8 cellular contexts compared by ENCODE assay signal in the genomic region with DNA sequence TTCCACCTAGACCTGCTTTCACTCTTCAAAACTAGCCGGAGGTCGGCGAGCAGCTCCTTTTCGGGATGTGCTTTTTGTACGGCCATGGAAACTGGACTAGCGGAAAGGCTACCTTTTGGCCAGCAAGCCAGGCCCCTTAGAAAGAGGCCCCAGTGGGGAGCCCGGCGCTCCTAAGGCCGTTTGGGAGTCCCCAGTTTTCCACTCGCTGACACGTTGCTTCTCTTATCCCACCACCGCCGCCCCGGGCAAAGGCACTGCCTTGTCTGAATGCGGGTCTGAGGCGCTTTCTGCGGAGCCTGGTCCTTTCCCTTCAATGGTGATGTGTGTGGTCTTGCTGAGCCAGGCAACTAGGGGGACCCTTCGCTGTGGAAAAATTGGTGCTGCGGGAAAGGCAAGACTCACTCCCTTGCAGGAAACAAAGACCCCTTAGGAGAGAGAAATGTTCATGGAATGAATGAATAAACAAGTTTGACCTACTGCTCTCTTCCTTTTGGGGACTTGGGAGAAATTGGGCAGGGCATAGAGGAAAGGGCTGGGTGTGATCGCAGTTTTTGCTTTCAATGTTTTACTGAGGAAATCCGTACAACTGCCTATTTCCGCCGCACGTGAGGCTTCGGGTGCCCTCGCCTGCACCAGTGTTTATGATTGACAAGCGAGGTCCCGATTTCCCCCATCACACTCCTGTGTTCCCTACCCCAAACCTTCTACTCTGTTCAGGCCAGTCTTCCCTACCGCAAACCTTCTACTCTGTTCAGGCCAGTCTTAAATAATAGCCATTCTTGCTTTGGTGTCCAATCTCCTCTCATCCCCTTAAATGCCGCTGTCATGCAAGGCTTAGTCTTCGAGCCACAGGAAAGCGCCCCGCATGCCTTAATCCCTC. TPM values are rescaled to one million over a fixed set of nuclear protein-coding genes. Genes with fewer than 3 reads are reported as not detected.
DNase-seq lines count a peak whose midpoint lies in the region; FAIRE-seq and TF ChIP-seq lines count a peak whose summit lies in the region.

No MANE protein-coding gene starts in this region.

- H3K4me1 ChIP-seq in H9 (ENCODE audit: insufficient read depth, low read length) (no peaks in the 10 kb centered on the region; the same call in 1 of the 2 replicates), SJSA1 (replicated peaks) (peaks cover 27% of the 10 kb centered on the region), hepatocyte (ENCODE audit: insufficient read depth) (peaks cover 22% of the 10 kb centered on the region)

- H3K36me3 ChIP-seq in SJSA1 (peaks cover 40% of the 10 kb centered on the region), hepatocyte (replicated peaks; ENCODE audit: insufficient read depth, low read depth) (peaks cover 4% of the 10 kb centered on the region)

- H3K4me1 Mint-ChIP-seq in H9 = peaks cover 42 to 43% of the 10 kb centered on the region in 2 experiments

- H2AFZ ChIP-seq in H9 (ENCODE audit: low read length) = peak overlapping the region; percentile 6
- H2AFZ ChIP-seq in hepatocyte = peak overlapping the region; percentile 74

- DNase-seq in AG10803 (ENCODE audit: low read depth) (no peak), H9 (peak; percentile 82), SJSA1 (ENCODE audit: low read depth in 1 of 2, low spot score in 2 of 2) (peak; percentile 83 to 87), hepatocyte (ENCODE audit: low spot score) (peak; percentile 72), putamen (ENCODE audit: low spot score) (peak; percentile 31), NCI-H345 (lab: John Stamatoyannopoulos, UW) (no peak), D721Med (ENCODE audit: insufficient read length, low spot score) (no peak)

- H3K27me3 ChIP-seq in H9 (ENCODE audit: insufficient read depth, low read length) (no peaks in the 10 kb centered on the region), SJSA1 (replicated peaks) (no peaks in the 10 kb centered on the region), hepatocyte (no peaks in the 10 kb centered on the region)

- peaks cover 21% of the 10 kb centered on the region; the same call in 1 of the 2 replicates for H3K79me2 ChIP-seq in H9 (ENCODE audit: insufficient read depth, low read length)
- H3K79me2 ChIP-seq in hepatocyte = peaks cover 48% of the 10 kb centered on the region

- peak overlapping the region; percentile 96 for H3K4me2 ChIP-seq in H9 (ENCODE audit: insufficient read depth, insufficient read length, low read length)
- H3K4me2 ChIP-seq in hepatocyte = peak overlapping the region; percentile 76

- no peak for FAIRE-seq in D721Med (lab: Jason Lieb, UNC)

- peaks cover 6% of the 10 kb centered on the region for H3K27me3 Mint-ChIP-seq in H9 (ENCODE audit: low read depth)

- H3K9me3 ChIP-seq in H9 (ENCODE audit: control insufficient read depth, low read depth, low read length) (no peaks in the 10 kb centered on the region), SJSA1 (replicated peaks) (no peaks in the 10 kb centered on the region), hepatocyte (ENCODE audit: low read depth) (no peaks in the 10 kb centered on the region)

- H3K18ac ChIP-seq in H9 (ENCODE audit: insufficient read length, low read depth, low read length) = no peak overlapping the region

- no peak overlapping the region for H2BK12ac ChIP-seq in H9 (ENCODE audit: insufficient read length, low read depth, low read length)

- no peak overlapping the region for H3K56ac ChIP-seq in H9 (ENCODE audit: insufficient read length, low read depth, low read length)

- H4K8ac ChIP-seq in H9 (replicated peaks; ENCODE audit: insufficient read length, low read depth, low read length) = no peak overlapping the region

- H3K9me2 ChIP-seq in hepatocyte (replicated peaks; ENCODE audit: insufficient read depth) = no peaks in the 10 kb centered on the region

- H2BK5ac ChIP-seq in H9 (ENCODE audit: insufficient read length, low read length) = no peak overlapping the region

- no CpG with 5 or more reads among the region's 33 CpGs for WGBS in H9 (ENCODE audit: extremely low coverage, insufficient read length, low lambda C conversion rate)
- WGBS in hepatocyte (ENCODE audit: low lambda C conversion rate, missing lambda C conversion rate) = 10% methylated on average over 33 of the region's 33 CpGs

- peaks cover 6 to 8% of the 10 kb centered on the region in 2 experiments; a peak in 4 of 5 replicates for H3K9me3 Mint-ChIP-seq in H9

- H2BK120ac ChIP-seq in H9 (ENCODE audit: low read depth, low read length, poor library complexity, severe bottlenecking) = no peak overlapping the region

- TF ChIP-seq CTCF in AG10803 (conservative IDR thresholded peaks at IDR 0.05; ENCODE audit: low read length) (peak; percentile 33), H9 (conservative IDR thresholded peaks at IDR 0.05) (peak; percentile 38; the same call in 2 of the 3 replicates), hepatocyte (IDR thresholded peaks at IDR 0.05; ENCODE audit: poor library complexity) (peak; percentile 25), D721Med (IDR thresholded peaks at IDR 0.05; ENCODE audit: insufficient read depth, missing control alignments) (no peak)

- H2AK5ac ChIP-seq in H9 (ENCODE audit: insufficient read length, low read length) = no peak overlapping the region

- peak overlapping the region; percentile 97 to 99 for H3K4me3 Mint-ChIP-seq in H9

- H3K23ac ChIP-seq in H9 (ENCODE audit: insufficient read length, low read depth, low read length) = no peak overlapping the region

- H3K9ac ChIP-seq in H9 (ENCODE audit: extremely low read depth, insufficient read length, low read length) = peak overlapping the region; percentile 65

- H2BK20ac ChIP-seq in H9 (ENCODE audit: low read depth, low read length, poor library complexity, severe bottlenecking) = no peak overlapping the region

- H3K79me1 ChIP-seq in H9 (ENCODE audit: insufficient read depth, low read depth, low read length, poor library complexity, severe bottlenecking) = no peaks in the 10 kb centered on the region

- H3K4me3 ChIP-seq in AG10803 (ENCODE audit: low read length) (peak overlapping the region; percentile 77), SJSA1 (peak overlapping the region; percentile 66), hepatocyte (peak overlapping the region; percentile 40)

- H3K27ac ChIP-seq in H9 (ENCODE audit: insufficient read length, low read depth, low read length) (no peak overlapping the region), SJSA1 (peak overlapping the region; percentile 90), angular gyrus (ENCODE audit: low read depth, low read length) (peak overlapping the region; percentile 99), hepatocyte (peak overlapping the region; percentile 89)

- H3K27ac Mint-ChIP-seq in H9 = peak overlapping the region; percentile 63 to 96 (median 86); a peak in 5 of 7 replicates

- peaks cover 30 to 37% (median 34%) of the 10 kb centered on the region in 3 experiments for H3K36me3 Mint-ChIP-seq in H9 (ENCODE audit: insufficient read depth in 1 of 3, low read depth in 3 of 3)

- no peak overlapping the region; the same call in 1 of the 2 replicates for H3K14ac ChIP-seq in H9 (ENCODE audit: insufficient read depth, low read length)

- no peak overlapping the region for H2BK15ac ChIP-seq in H9 (ENCODE audit: low read depth, low read length)

- H3K4ac ChIP-seq in H9 (ENCODE audit: low read depth, low read length) = no peak overlapping the region

- H3T11ph ChIP-seq in H9 (ENCODE audit: low read length) = no peak overlapping the region

- H4K20me1 ChIP-seq in H9 (ENCODE audit: control insufficient read depth, insufficient read depth, insufficient read length) = no peaks in the 10 kb centered on the region
- H4K20me1 ChIP-seq in hepatocyte (ENCODE audit: insufficient read depth, poor library complexity, severe bottlenecking) = peaks cover 34% of the 10 kb centered on the region

- H4K91ac ChIP-seq in H9 (ENCODE audit: insufficient read length, low read depth, low read length) = no peak overlapping the region

- H3K23me2 ChIP-seq in H9 (ENCODE audit: insufficient read length, low read depth, low read length, poor library complexity, severe bottlenecking) = peaks cover 10% of the 10 kb centered on the region

- H4K5ac ChIP-seq in H9 (ENCODE audit: insufficient read length, low read depth, low read length) = no peak overlapping the region

RNA-seq across cellular contexts. Expression of a gene that starts 1.0 kb away (rescaled TPM):
- total RNA-seq in H9 (2021) (421 and 453 TPM in 2 replicates), hepatocyte (372 and 373 TPM in 2 replicates)
- total RNA-seq in SJSA1 (2014; rRNA removed; shearing (Covaris generic)) = 188 and 238 TPM in 2 replicates
- polyA plus RNA-seq in hepatocyte = 139 and 144 TPM in 2 replicates

Comparison
In these comparisons a context has a peak if more than half of its experiments do, and no peak if none do; other contexts are left out.
1. DNase-seq: peak in H9 (single experiment), SJSA1 (2 of 2), hepatocyte (single experiment) and putamen (single experiment); none in AG10803 (single experiment), NCI-H345 (single experiment) and D721Med (single experiment).
2. Peak in every context shown above with its lines, with median percentiles within 50 percentile points of each other: H3K4me3 ChIP-seq.